In the genomic region with DNA sequence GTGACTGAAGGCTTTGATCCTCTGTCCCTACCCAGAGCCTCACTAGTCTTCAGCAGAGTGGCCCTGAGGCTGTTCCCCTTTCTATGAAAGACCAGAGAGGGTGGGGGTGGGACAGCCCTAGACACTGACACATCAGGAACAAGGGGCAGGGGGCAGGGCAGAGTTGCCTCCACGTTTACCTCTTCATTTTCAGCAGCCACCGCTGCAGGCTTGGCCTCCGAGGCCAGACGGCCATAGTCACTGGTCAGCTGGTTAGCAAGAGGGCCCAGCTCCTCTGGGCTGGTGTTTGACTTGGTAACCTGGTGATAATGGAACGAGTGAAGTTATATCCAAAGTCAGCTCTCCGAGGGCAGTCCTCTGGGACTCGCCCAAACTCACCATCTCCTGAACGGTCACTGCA, we compare ENCODE assay signal across 22 cellular contexts. TPM values are rescaled to one million over a fixed set of nuclear protein-coding genes. Genes with fewer than 3 reads are reported as not detected.
"Had no signal": no experiment of that assay in that cellular context is flagged by ENCODE, and none has a peak within 500 bp of the region (broad histone marks: within the 10 kb centered on the region; RNA-seq: fewer than 3 reads in every experiment).

No MANE protein-coding gene starts in this region.

- H3K27me3 ChIP-seq: right atrium auricular region, thyroid gland had no signal

- H3K4me1 ChIP-seq: parathyroid adenoma, prostate gland, thyroid gland had no signal

- DNase-seq: dermis blood vessel endothelial cell; effector memory CD4-positive, alpha-beta T cell; erythroblast; head of caudate nucleus; natural killer cell; occipital lobe; stimulated activated CD4-positive, alpha-beta T cell treated with anti-CD3 and anti-CD28 coated beads, Interleukin-15, amount 100 ng/mL, for 24 hours; stimulated activated CD4-positive, alpha-beta T cell treated with anti-CD3 and anti-CD28 coated beads, Interleukin-2, amount 100 ng/mL, for 48 hours; stimulated activated naive CD4-positive, alpha-beta T cell; stimulated activated naive CD8-positive, alpha-beta T cell treated with anti-CD3 and anti-CD28 coated beads, Interleukin-15, amount 100 ng/mL, for 72 hours; thyroid gland had no signal

- H3K4me3 ChIP-seq: coronary artery, lung, prostate gland, right atrium auricular region, skin epidermis, thyroid gland had no signal

- H3K9ac ChIP-seq: parathyroid adenoma had no signal

- H3K9me3 ChIP-seq: prostate gland, right atrium auricular region, thyroid gland had no signal

- ATAC-seq: natural killer cell; stimulated activated naive CD8-positive, alpha-beta T cell treated with anti-CD3 and anti-CD28 coated beads, Interleukin-15, amount 100 ng/mL, for 72 hours had no signal

- H3K27ac ChIP-seq: parathyroid adenoma, prostate gland, thyroid gland had no signal

RNA-seq across cellular contexts. Expression of gene CA9, which starts 31.6 kb away (rescaled TPM):
- total RNA-seq: dermis blood vessel endothelial cell, endothelial cell of umbilical vein, fibroblast of villous mesenchyme, glomerular endothelial cell, mononuclear cell, natural killer cell, prostate gland, subcutaneous adipose tissue, thyroid gland had no signal
